24 cellular contexts compared by ENCODE assay signal in genomic region chr3:49793486-49794085, GRCh38. TPM values are rescaled to one million over a fixed set of nuclear protein-coding genes. Genes with fewer than 3 reads are reported as not detected.
DNase-seq lines count a peak whose midpoint lies in the region; FAIRE-seq and TF ChIP-seq lines count a peak whose summit lies in the region.
"Had no signal": no experiment of that assay in that cellular context is flagged by ENCODE, and none has a peak within 500 bp of the region (broad histone marks: within the 10 kb centered on the region; RNA-seq: fewer than 3 reads in every experiment).

No MANE protein-coding gene starts in this region.

- H3K9me3 Mint-ChIP-seq in chondrocyte (ENCODE audit: low read depth), result no peaks in the 10 kb centered on the region
- H3K9me3 Mint-ChIP-seq: CD8-positive, alpha-beta memory T cell had no signal

- no peaks in the 10 kb centered on the region for H3K9me3 ChIP-seq in stomach
- H3K9me3 ChIP-seq: BE2C, HAP-1 had no signal

- 90 to 95% (median 93%) methylated on average over 11 to 13 of the region's 13 CpGs for WGBS in stomach, 5 donors

- H3K27me3 ChIP-seq in stomach, result no peaks in the 10 kb centered on the region
- H3K27me3 ChIP-seq: BE2C had no signal

- H3K27ac ChIP-seq in stomach, result no peak overlapping the region
- H3K27ac ChIP-seq: GM23248, HL-60 had no signal

- H3K4me1 Mint-ChIP-seq in chondrocyte (ENCODE audit: low read depth), result no peaks in the 10 kb centered on the region

- DNase-seq in D721Med (ENCODE audit: insufficient read length, low spot score), result peak; percentile 13
- DNase-seq in GM12892 (ENCODE audit: insufficient read length), result peak; percentile 12
- peak; percentile 71 for DNase-seq in chondrocyte (ENCODE audit: low spot score)
- peak; percentile 62 for DNase-seq in posterior vena cava (ENCODE audit: low spot score)
- DNase-seq in stomach, result no peak
- no peak for DNase-seq in NCI-H2081 (lab: John Stamatoyannopoulos, UW)
- no peak for DNase-seq in NCI-H446 (lab: John Stamatoyannopoulos, UW)
- DNase-seq in NCI-H1694 treated with DMSO at 0.1 percent for 48 hours (lab: John Stamatoyannopoulos, UW), result no peak
- DNase-seq: ACHN; BE2C; C1 segment of cervical spinal cord; CD4-positive, CD25-positive, alpha-beta regulatory T cell; CD8-positive, alpha-beta memory T cell; COR-L47; GM23248; IMR-90 had no signal

- TF ChIP-seq POLR2A in GM12892 (IDR thresholded peaks at IDR 0.05; ENCODE audit: low read depth, low read length) (no peak), stomach (IDR thresholded peaks at IDR 0.05) (no peak)

- no peak for TF ChIP-seq EP300 in stomach (IDR thresholded peaks at IDR 0.05)

- no peaks in the 10 kb centered on the region for H3K4me1 ChIP-seq in stomach
- H3K4me1 ChIP-seq: HAP-1 had no signal

- H3K27ac Mint-ChIP-seq in chondrocyte (ENCODE audit: unreplicated experiment), result no peak overlapping the region
- H3K27ac Mint-ChIP-seq: CD4-positive, CD25-positive, alpha-beta regulatory T cell had no signal

- TF ChIP-seq CTCF in D721Med (IDR thresholded peaks at IDR 0.05; ENCODE audit: insufficient read depth, missing control alignments) (no peak), chondrocyte (IDR thresholded peaks at IDR 0.05) (no peak), stomach (IDR thresholded peaks at IDR 0.05) (no peak)

- H3K4me3 ChIP-seq in stomach, result no peak overlapping the region
- H3K4me3 ChIP-seq: GM23248, HAP-1 had no signal

- H3K36me3 ChIP-seq in stomach, result no peaks in the 10 kb centered on the region
- H3K36me3 ChIP-seq: BE2C, HAP-1 had no signal

- H3K27me3 Mint-ChIP-seq in chondrocyte (ENCODE audit: low read depth), result no peaks in the 10 kb centered on the region

- intact Hi-C loops in posterior vena cava (cut with DNase I), result no loop called here
- intact Hi-C loops in stomach (cut with DNase I; ENCODE audit: low total_unique reads), result no loop called here

- FAIRE-seq in D721Med (lab: Jason Lieb, UNC) (no peak), GM12892 (lab: Jason Lieb, UNC) (no peak)
- FAIRE-seq: A204.1, G401.6, GM12891, GM18507 had no signal

- H3K36me3 Mint-ChIP-seq in chondrocyte (ENCODE audit: low read depth), result no peaks in the 10 kb centered on the region
- H3K36me3 Mint-ChIP-seq: CD4-positive, CD25-positive, alpha-beta regulatory T cell; CD8-positive, alpha-beta memory T cell had no signal

- H3K4me3 Mint-ChIP-seq in chondrocyte (ENCODE audit: unreplicated experiment), result no peak overlapping the region
- H3K4me3 Mint-ChIP-seq: CD4-positive, CD25-positive, alpha-beta regulatory T cell; CD8-positive, alpha-beta memory T cell had no signal

RNA-seq across cellular contexts. Expression of gene CDHR4, which starts 6.1 kb away (rescaled TPM):
- not detected for polyA plus RNA-seq in GM12892 (2012; ENCODE audit: missing spikeins)
- total RNA-seq in chondrocyte (not detected in 3 replicates), posterior vena cava (under 1 TPM; 0.29 to 0.46 TPM), stomach (under 1 TPM in 2 of 5 donors, not detected in 3; under 0.01 to 0.73 TPM)
- under 1 TPM in 1 of 3 donors, not detected in 2; 0.18 TPM for polyA plus RNA-seq in stomach
- total RNA-seq: CD8-positive, alpha-beta memory T cell; GM23248; H4; HT1080; IMR-90 had no signal
- polyA plus RNA-seq: CD4-positive, CD25-positive, alpha-beta regulatory T cell; CD8-positive, alpha-beta memory T cell; GM23248; IMR-90 had no signal

RNA-seq across cellular contexts. Expression of gene IP6K1, which starts 7.2 kb away (rescaled TPM):
- polyA plus RNA-seq in GM12892 (2012; ENCODE audit: missing spikeins), result 8.6 TPM
- total RNA-seq in chondrocyte, result 38.9 to 44.4 TPM (median 40.1 TPM) in 3 replicates
- total RNA-seq in posterior vena cava, result 10 to 100 TPM; 31.5 to 33.3 TPM
- total RNA-seq in stomach, result 10 to 100 TPM; 16.8 to 68.3 (median 36.4) TPM
- 10 to 100 TPM in 2 of 3 donors, 1 to 10 TPM in 1; 7.7 to 16.1 (median 11.5) TPM for polyA plus RNA-seq in stomach

RNA-seq across cellular contexts. Expression of gene INKA1, which starts 9.5 kb away (rescaled TPM):
- polyA plus RNA-seq in GM12892 (2012; ENCODE audit: missing spikeins), result 2.9 TPM
- 4.1 to 7.9 TPM (median 7.9 TPM) in 3 replicates for total RNA-seq in chondrocyte
- total RNA-seq in posterior vena cava, result 1 to 10 TPM; 5.6 to 5.9 TPM
- 1 to 10 TPM in 3 of 5 donors, not detected in 2; 1.8 to 3.3 (median 2.3) TPM for total RNA-seq in stomach
- polyA plus RNA-seq in stomach, result 10 to 100 TPM in 1 of 3 donors, 1 to 10 TPM in 2; 4.4 to 15.0 (median 5.5) TPM

RNA-seq across cellular contexts. Expression of gene UBA7, which starts 20.2 kb away (rescaled TPM):
- 76.7 TPM for polyA plus RNA-seq in GM12892 (2012; ENCODE audit: missing spikeins)
- total RNA-seq in chondrocyte (25.6 to 45.3 TPM (median 26.3 TPM) in 3 replicates), posterior vena cava (10 to 100 TPM; 32.1 to 56.9 TPM), stomach (100 to 1,000 TPM in 1 of 5 donors, 10 to 100 TPM in 4; 36.2 to 250 (median 76.3) TPM)
- 10 to 100 TPM; 27.2 to 56.2 (median 30.2) TPM for polyA plus RNA-seq in stomach

Comparison
In these comparisons a context has a peak if more than half of its experiments do, and no peak if none do; other contexts are left out.
1. DNase-seq: peak in D721Med (single experiment), GM12892 (single experiment), chondrocyte (single experiment) and posterior vena cava (single experiment); none in stomach (single experiment), NCI-H2081 (0 of 2), NCI-H446 (0 of 2) and NCI-H1694 treated with DMSO at 0.1 percent for 48 hours (single experiment).